In genomic region chr5:125263346-125263745, GRCh38 we compare ENCODE assay signal across 24 cellular contexts.
"Had no signal": no experiment of that assay in that cellular context is flagged by ENCODE, and none has a peak within 500 bp of the region (broad histone marks: within the 10 kb centered on the region; RNA-seq: fewer than 3 reads in every experiment).

No MANE protein-coding gene starts in this region.

- H3K27ac ChIP-seq: coronary artery, gastrocnemius medialis, parathyroid adenoma, stomach, suprapubic skin, tibial nerve had no signal

- H3K4me1 ChIP-seq: gastrocnemius medialis, parathyroid adenoma, stomach, suprapubic skin, tibial nerve had no signal

- H3K79me2 ChIP-seq: parathyroid adenoma had no signal

- H2AFZ ChIP-seq: parathyroid adenoma had no signal

- H3K9me3 ChIP-seq: mucosa of descending colon, stomach, suprapubic skin had no signal

- H3K4me3 ChIP-seq: coronary artery, gastrocnemius medialis, mucosa of descending colon, stomach, suprapubic skin, tibial nerve had no signal

- FAIRE-seq: bronchial epithelial cell had no signal

- H3K27me3 ChIP-seq: gastrocnemius medialis, stomach, suprapubic skin, tibial nerve had no signal

- H3K9ac ChIP-seq: parathyroid adenoma had no signal

- DNase-seq: activated CD4-positive, alpha-beta T cell treated with anti-CD3 and anti-CD28 coated beads for 4 hours; activated CD4-positive, alpha-beta T cell treated with anti-CD3 and anti-CD28 coated beads, Interleukin-2, amount 50 U/mL, for 48 hours; activated CD4-positive, CD25-positive, alpha-beta regulatory T cell; activated CD8-positive, alpha-beta memory T cell treated with anti-CD3 and anti-CD28 coated beads, Interleukin-2, amount 50 U/mL, for 48 hours; activated naive CD4-positive, alpha-beta T cell treated with Interleukin-2 at 50 U/mL for 16 hours; activated naive CD8-positive, alpha-beta T cell treated with anti-CD3 and anti-CD28 coated beads for 36 hours; activated T-cell treated with anti-CD3 and anti-CD28 coated beads, Interleukin-2, amount 50 U/mL, for 4 hours; endodermal cell; erythroblast; gastrocnemius medialis; hippocampal formation; left ventricle myocardium superior; mucosa of descending colon; nephron progenitor cell; nucleus accumbens; right cardiac atrium; stimulated activated CD4-positive, alpha-beta T cell treated with anti-CD3 and anti-CD28 coated beads, Interleukin-12 subunit alpha, Interleukin-12 subunit beta, amount 100 ng/mL, for 4 hours; stomach; T1000 had no signal

- ATAC-seq: activated T-cell treated with anti-CD3 and anti-CD28 coated beads, Interleukin-2, amount 50 U/mL, for 4 hours; gastrocnemius medialis; left ventricle myocardium superior; mucosa of descending colon; right cardiac atrium had no signal

- H3K36me3 ChIP-seq: gastrocnemius medialis, stomach, suprapubic skin, tibial nerve had no signal
